In the genomic region with DNA sequence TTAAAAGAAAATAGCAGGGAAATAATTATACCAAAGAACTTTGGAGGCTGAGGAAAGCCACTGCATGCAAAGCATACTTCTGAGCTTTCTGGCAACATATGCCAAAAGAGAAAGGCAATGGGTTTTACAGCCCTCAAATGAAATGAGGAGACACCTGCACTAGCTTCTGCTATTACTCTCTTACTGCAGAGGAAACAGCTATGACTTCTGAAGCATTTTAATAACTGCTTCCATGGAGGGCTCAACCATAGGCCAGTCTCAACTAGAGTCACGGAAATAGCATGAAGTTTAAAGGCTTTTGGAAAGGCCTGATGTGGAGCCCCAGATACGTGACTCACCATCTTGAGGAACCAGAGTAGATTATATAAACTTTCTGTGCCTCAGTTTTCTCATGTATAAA, we compare ENCODE assay signal across 13 cellular contexts.
DNase-seq lines count a peak whose midpoint lies in the region; ATAC-seq, FAIRE-seq and TF ChIP-seq lines count a peak whose summit lies in the region.
"Had no signal": no experiment of that assay in that cellular context is flagged by ENCODE, and none has a peak within 500 bp of the region (broad histone marks: within the 10 kb centered on the region; RNA-seq: fewer than 3 reads in every experiment).

No MANE protein-coding gene starts in this region.

- H3K79me2 ChIP-seq in DOHH2 (ENCODE audit: control insufficient read depth, low read length) (peaks cover 100% of the 10 kb centered on the region), PC-9 (ENCODE audit: low read depth) (no peaks in the 10 kb centered on the region)

- POLR2A ChIA-PET in PC-9 (lab: Charles Lee; ENCODE audit: unreplicated experiment) = no interaction called here

- H3K36me3 Mint-ChIP-seq in memory B cell (peaks cover 2% of the 10 kb centered on the region), CD14-positive monocyte (peaks cover 33 to 34% of the 10 kb centered on the region in 2 donors)

- CTCF ChIA-PET in PC-9 (lab: Charles Lee) = interaction anchor here (0.6 kb wide), 1 partner anchor 17 kb away, joined by 8 read pairs; no protein-coding TSS in a partner anchor

- BruUV-seq in PC-9 (replicated peaks; lab: Mats Ljungman, UMichigan) = no TSS peak

- H3K27ac ChIP-seq in DOHH2 (ENCODE audit: low read depth, low read length) (peak overlapping the region; percentile 87), PC-9 (no peak overlapping the region)

- TF ChIP-seq CTCF in DOHH2 (IDR thresholded peaks at IDR 0.05; ENCODE audit: low read depth, low read length, poor library complexity, severe bottlenecking) (no peak), CD14-positive monocyte (IDR thresholded peaks at IDR 0.05) (no peak), PC-9 (conservative IDR thresholded peaks at IDR 0.05) (no peak)

- intact Hi-C loops in CD14-positive monocyte (cut with micrococcal nuclease) = no loop called here
- intact Hi-C loops in PC-9 (cut with micrococcal nuclease; ENCODE audit: unreplicated experiment) = no loop called here

- H3K9me3 ChIP-seq in DOHH2 (ENCODE audit: control insufficient read depth, insufficient read depth, low read length) = no peaks in the 10 kb centered on the region
- H3K9me3 ChIP-seq in PC-9 (ENCODE audit: insufficient read depth, low read depth) = peaks cover 3% of the 10 kb centered on the region; the same call in 1 of the 2 replicates

- H4K20me1 ChIP-seq in DOHH2 (ENCODE audit: control insufficient read depth, insufficient read depth, low read depth, low read length) = peaks cover 4% of the 10 kb centered on the region; the same call in 1 of the 2 replicates
- H4K20me1 ChIP-seq in PC-9 (ENCODE audit: insufficient read depth) = no peaks in the 10 kb centered on the region

- H3K4me2 ChIP-seq in DOHH2 (ENCODE audit: low read length) (peak overlapping the region; percentile 64), PC-9 (no peak overlapping the region)

- no peak for DNase-seq in GM19239 (ENCODE audit: insufficient read length, low spot score)
- DNase-seq in NAMALWA (ENCODE audit: low spot score) = peak; percentile 64
- DNase-seq in memory B cell (ENCODE audit: low spot score in 2 of 2) = no peak
- DNase-seq in UCSD-AML1 (lab: John Stamatoyannopoulos, UW; ENCODE audit: unreplicated experiment) = no peak
- no peak for DNase-seq in CD14-positive monocyte (ENCODE audit: low spot score)
- DNase-seq in PC-9 = no peak
- DNase-seq in activated CD4-positive, alpha-beta T cell treated with anti-CD3 and anti-CD28 coated beads, Interleukin-2, amount 50 U/mL, for 48 hours = no peak
- DNase-seq: activated CD4-positive, alpha-beta T cell treated with anti-CD3 and anti-CD28 coated beads for 48 hours; DMS79 treated with DMSO at 0.1 percent for 48 hours; MM.1S; RPMI8226 had no signal

- H3F3A ChIP-seq in DOHH2 (ENCODE audit: control insufficient read depth, insufficient read depth) (peaks cover 97% of the 10 kb centered on the region), PC-9 (ENCODE audit: insufficient read depth, low read depth) (no peaks in the 10 kb centered on the region)

- H3K4me3 ChIP-seq in DOHH2 (ENCODE audit: low read length) (peak overlapping the region; percentile 59), PC-9 (no peak overlapping the region)

- no peaks in the 10 kb centered on the region for H3K9me3 Mint-ChIP-seq in memory B cell
- H3K9me3 Mint-ChIP-seq in CD14-positive monocyte = peaks cover 0 to 4% (median 0%) of the 10 kb centered on the region in 7 donors

- H3K9me2 ChIP-seq in DOHH2 (replicated peaks; ENCODE audit: control insufficient read depth, low read length) (no peaks in the 10 kb centered on the region), PC-9 (ENCODE audit: insufficient read depth) (no peaks in the 10 kb centered on the region)

- ATAC-seq in memory B cell (ENCODE audit: low read depth) = peak; percentile 36

- H3K4me1 Mint-ChIP-seq in memory B cell (peaks cover 27% of the 10 kb centered on the region), CD14-positive monocyte (peaks cover 8% of the 10 kb centered on the region)

- H3K27ac Mint-ChIP-seq in memory B cell = no peak overlapping the region
- no peak overlapping the region for H3K27ac Mint-ChIP-seq in CD14-positive monocyte

- no peak overlapping the region for H3K4me3 Mint-ChIP-seq in memory B cell
- no peak overlapping the region for H3K4me3 Mint-ChIP-seq in CD14-positive monocyte

- peaks cover 100% of the 10 kb centered on the region for H3K4me1 ChIP-seq in DOHH2 (ENCODE audit: control insufficient read depth, low read length)
- H3K4me1 ChIP-seq in PC-9 (replicated peaks; ENCODE audit: insufficient read depth) = no peaks in the 10 kb centered on the region

- H3K27me3 Mint-ChIP-seq in memory B cell (peaks cover 10% of the 10 kb centered on the region), CD14-positive monocyte (ENCODE audit: low read depth in 3 of 3) (peaks cover 0 to 1% (median 0%) of the 10 kb centered on the region in 3 donors)

- no peaks in the 10 kb centered on the region for H3K27me3 ChIP-seq in DOHH2 (ENCODE audit: control insufficient read depth, low read length)
- H3K27me3 ChIP-seq in PC-9 (ENCODE audit: insufficient read depth, low read depth) = no peaks in the 10 kb centered on the region; the same call in 1 of the 2 replicates

- FAIRE-seq in GM19239 (lab: Jason Lieb, UNC) = peak; percentile 95
- FAIRE-seq: HTR-8/SVneo had no signal

- H3K36me3 ChIP-seq in DOHH2 (ENCODE audit: control insufficient read depth, low read length) = peaks cover 96% of the 10 kb centered on the region
- H3K36me3 ChIP-seq in PC-9 (ENCODE audit: low read depth) = no peaks in the 10 kb centered on the region

- H2AFZ ChIP-seq in PC-9 = no peak overlapping the region
